ENCODE assay signal across 25 cellular contexts in genomic region chr5:135350536-135350935, GRCh38.
"Had no signal": no experiment of that assay in that cellular context is flagged by ENCODE, and none has a peak within 500 bp of the region (broad histone marks: within the 10 kb centered on the region; RNA-seq: fewer than 3 reads in every experiment).

No MANE protein-coding gene starts in this region.

- H3K27ac ChIP-seq: esophagus muscularis mucosa, foreskin keratinocyte, heart right ventricle, left lung, neutrophil, sigmoid colon, transverse colon had no signal

- H3K4me1 ChIP-seq: foreskin keratinocyte had no signal

- H3K27ac Mint-ChIP-seq: activated CD4-positive, alpha-beta memory T cell treated with anti-CD3 and anti-CD28 coated beads for 36 hours; activated CD4-positive, alpha-beta T cell treated with anti-CD3 and anti-CD28 coated beads, Interleukin-2, amount 10 ng/mL, durations not matched to agents 24 days and 14 days; activated T-helper 17 cell treated with anti-CD3 and anti-CD28 coated beads, Interleukin-2, amount 50 U/mL, for 72 hours; stimulated activated naive B cell treated with anti-CD40 and anti-IgM and Interleukin-4, amounts not matched to agents 10 μg/mL and 1 μg/mL and 100 μg/mL, for 72 hours had no signal

- H3K27me3 ChIP-seq: esophagus muscularis mucosa, foreskin keratinocyte, heart right ventricle, left lung, neutrophil, sigmoid colon, transverse colon had no signal

- FAIRE-seq: small intestine had no signal

- DNase-seq: activated CD4-positive, alpha-beta memory T cell treated with anti-CD3 and anti-CD28 coated beads for 36 hours; activated CD4-positive, alpha-beta T cell treated with anti-CD3 and anti-CD28 coated beads, Interleukin-2, amount 10 ng/mL, durations not matched to agents 24 days and 14 days; activated CD4-positive, CD25-positive, alpha-beta regulatory T cell treated with anti-CD3 and anti-CD28 coated beads, Interleukin-2, amount 50 U/mL, for 72 hours; activated gamma-delta T cell treated with Interleukin-2 at 50 U/mL for 16 hours; activated naive CD4-positive, alpha-beta T cell treated with anti-CD3 and anti-CD28 coated beads, Interleukin-2, amount 50 U/mL, for 16 hours; activated T-cell treated with anti-CD3 and anti-CD28 coated beads, Interleukin-2, amount 50 U/mL, for 4 hours; amniotic stem cell; central memory CD4-positive, alpha-beta T cell; dermis blood vessel endothelial cell; effector CD4-positive, alpha-beta T cell; foreskin keratinocyte; heart right ventricle; kidney glomerular epithelial cell; left lung; nephron progenitor cell; small intestine; stimulated activated CD4-positive, alpha-beta T cell treated with anti-CD3 and anti-CD28 coated beads, Interleukin-4, amount 100 ng/mL, for 24 hours; stimulated activated CD8-positive, alpha-beta memory T cell treated with anti-CD3 and anti-CD28 coated beads, Interleukin-4, amount 100 ng/mL, for 48 hours; stimulated activated naive B cell treated with anti-CD40 and anti-IgM and Interleukin-4, amounts not matched to agents 10 μg/mL and 1 μg/mL and 100 μg/mL, for 72 hours; T-helper 2 cell; transverse colon had no signal

- H3K36me3 ChIP-seq: transverse colon had no signal

- H3K27me3 Mint-ChIP-seq: activated CD4-positive, alpha-beta memory T cell treated with anti-CD3 and anti-CD28 coated beads for 36 hours; activated CD4-positive, alpha-beta T cell treated with anti-CD3 and anti-CD28 coated beads, Interleukin-2, amount 10 ng/mL, durations not matched to agents 24 days and 14 days; activated T-helper 17 cell treated with anti-CD3 and anti-CD28 coated beads, Interleukin-2, amount 50 U/mL, for 72 hours; stimulated activated naive B cell treated with anti-CD40 and anti-IgM and Interleukin-4, amounts not matched to agents 10 μg/mL and 1 μg/mL and 100 μg/mL, for 72 hours had no signal

- H3K4me3 Mint-ChIP-seq: activated CD4-positive, alpha-beta memory T cell treated with anti-CD3 and anti-CD28 coated beads for 36 hours; activated CD4-positive, alpha-beta T cell treated with anti-CD3 and anti-CD28 coated beads, Interleukin-2, amount 10 ng/mL, durations not matched to agents 24 days and 14 days; activated T-cell treated with anti-CD3 and anti-CD28 coated beads, Interleukin-2, amount 50 U/mL, for 4 hours; activated T-helper 17 cell treated with anti-CD3 and anti-CD28 coated beads, Interleukin-2, amount 50 U/mL, for 72 hours; nephron progenitor cell; stimulated activated naive B cell treated with anti-CD40 and anti-IgM and Interleukin-4, amounts not matched to agents 10 μg/mL and 1 μg/mL and 100 μg/mL, for 72 hours had no signal

- H3K4me1 Mint-ChIP-seq: activated T-helper 17 cell treated with anti-CD3 and anti-CD28 coated beads, Interleukin-2, amount 50 U/mL, for 72 hours; nephron progenitor cell had no signal

- H3K9me3 ChIP-seq: esophagus muscularis mucosa, heart right ventricle, left lung, neutrophil, sigmoid colon, transverse colon had no signal

- H3K9me3 Mint-ChIP-seq: activated CD4-positive, alpha-beta memory T cell treated with anti-CD3 and anti-CD28 coated beads for 36 hours; activated CD4-positive, alpha-beta T cell treated with anti-CD3 and anti-CD28 coated beads, Interleukin-2, amount 10 ng/mL, durations not matched to agents 24 days and 14 days; activated T-cell treated with anti-CD3 and anti-CD28 coated beads, Interleukin-2, amount 50 U/mL, for 4 hours; activated T-helper 17 cell treated with anti-CD3 and anti-CD28 coated beads, Interleukin-2, amount 50 U/mL, for 72 hours; nephron progenitor cell; stimulated activated naive B cell treated with anti-CD40 and anti-IgM and Interleukin-4, amounts not matched to agents 10 μg/mL and 1 μg/mL and 100 μg/mL, for 72 hours had no signal

- ATAC-seq: activated T-cell treated with anti-CD3 and anti-CD28 coated beads, Interleukin-2, amount 50 U/mL, for 4 hours; activated T-helper 17 cell treated with anti-CD3 and anti-CD28 coated beads, Interleukin-2, amount 50 U/mL, for 72 hours; foreskin keratinocyte; left lung; stimulated activated naive B cell treated with anti-CD40 and anti-IgM and Interleukin-4, amounts not matched to agents 10 μg/mL and 1 μg/mL and 100 μg/mL, for 72 hours had no signal

- H3K4me3 ChIP-seq: esophagus muscularis mucosa, heart right ventricle, left lung, sigmoid colon, transverse colon had no signal
